Comparison of ENCODE assay signal across 16 cellular contexts in genomic region chr6:150732765-150733539, GRCh38.
DNase-seq lines count a peak whose midpoint lies in the region; ATAC-seq, FAIRE-seq and TF ChIP-seq lines count a peak whose summit lies in the region.
"Had no signal": no experiment of that assay in that cellular context is flagged by ENCODE, and none has a peak within 500 bp of the region (broad histone marks: within the 10 kb centered on the region; RNA-seq: fewer than 3 reads in every experiment).

No MANE protein-coding gene starts in this region.

- DNase-seq in GM12891 (ENCODE audit: insufficient read length, low spot score) (no peak), foreskin keratinocyte (no peak), ecto neural progenitor cell (ENCODE audit: low spot score) (no peak)
- DNase-seq: activated effector memory CD4-positive, alpha-beta T cell treated with anti-CD3 and anti-CD28 coated beads, Interleukin-2, amount 50 U/mL, for 16 hours; hypothalamus; NCI-H446 treated with DMSO at 0.1 percent for 48 hours had no signal

- no peaks in the 10 kb centered on the region for H3K9me3 Mint-ChIP-seq in activated T-helper 17 cell treated with anti-CD3 and anti-CD28 coated beads, Interleukin-2, amount 50 U/mL, for 72 hours
- H3K9me3 Mint-ChIP-seq: T-helper 1 cell treated with Interleukin-12 subunit alpha and Interleukin-12 subunit beta and Interleukin-4 antibody, amounts not matched to agents 30 μg/mL and 1 μg/mL, for 36 hours had no signal

- no peaks in the 10 kb centered on the region for H3K36me3 Mint-ChIP-seq in activated T-helper 17 cell treated with anti-CD3 and anti-CD28 coated beads, Interleukin-2, amount 50 U/mL, for 72 hours (ENCODE audit: low read depth)

- no peaks in the 10 kb centered on the region for H3K4me1 Mint-ChIP-seq in activated T-helper 17 cell treated with anti-CD3 and anti-CD28 coated beads, Interleukin-2, amount 50 U/mL, for 72 hours

- no peaks in the 10 kb centered on the region for H3K27me3 ChIP-seq in foreskin keratinocyte
- H3K27me3 ChIP-seq: neutrophil had no signal

- H3K4me1 ChIP-seq in foreskin keratinocyte = no peaks in the 10 kb centered on the region

- TF ChIP-seq POLR2A in GM12891 (IDR thresholded peaks at IDR 0.05; ENCODE audit: low read depth, low read length) = no peak

- H3K27me3 Mint-ChIP-seq in activated T-helper 17 cell treated with anti-CD3 and anti-CD28 coated beads, Interleukin-2, amount 50 U/mL, for 72 hours = no peaks in the 10 kb centered on the region

- H3K27ac Mint-ChIP-seq in activated T-helper 17 cell treated with anti-CD3 and anti-CD28 coated beads, Interleukin-2, amount 50 U/mL, for 72 hours = no peak overlapping the region
- H3K27ac Mint-ChIP-seq: T-helper 1 cell treated with Interleukin-12 subunit alpha and Interleukin-12 subunit beta and Interleukin-4 antibody, amounts not matched to agents 30 μg/mL and 1 μg/mL, for 36 hours had no signal

- H3K4me3 Mint-ChIP-seq in activated T-helper 17 cell treated with anti-CD3 and anti-CD28 coated beads, Interleukin-2, amount 50 U/mL, for 72 hours = no peak overlapping the region
- H3K4me3 Mint-ChIP-seq: T-helper 1 cell treated with Interleukin-12 subunit alpha and Interleukin-12 subunit beta and Interleukin-4 antibody, amounts not matched to agents 30 μg/mL and 1 μg/mL, for 36 hours had no signal

- TF ChIP-seq CTCF in foreskin keratinocyte (conservative IDR thresholded peaks at IDR 0.05) = no peak

- H3K27ac ChIP-seq in foreskin keratinocyte = no peak overlapping the region
- H3K27ac ChIP-seq: neutrophil had no signal

- ATAC-seq in GM19035 (IDR thresholded peaks at IDR 0.05; ENCODE audit: unreplicated experiment) (peak; percentile 78), HG02870 (IDR thresholded peaks at IDR 0.05; ENCODE audit: unreplicated experiment) (peak; percentile 63), GM19397 (IDR thresholded peaks at IDR 0.05; ENCODE audit: unreplicated experiment) (no peak), foreskin keratinocyte (no peak), HG03095 (IDR thresholded peaks at IDR 0.05; ENCODE audit: unreplicated experiment) (no peak)
- ATAC-seq in activated T-helper 17 cell treated with anti-CD3 and anti-CD28 coated beads, Interleukin-2, amount 50 U/mL, for 72 hours (replicated peaks) = peak; percentile 14
- ATAC-seq: activated CD4-positive, CD25-positive, alpha-beta regulatory T cell treated with anti-CD3 and anti-CD28 coated beads, Interleukin-2, amount 50 U/mL, for 24 hours; Right ventricle myocardium inferior had no signal

- FAIRE-seq in GM12891 (lab: Jason Lieb, UNC) = no peak
- FAIRE-seq: GM12892 had no signal

TF ChIP-seq in GM12891, 5 proteins besides CTCF, POLR2A, EP300 and RAD21:
- TF ChIP-seq TAF1 (IDR thresholded peaks at IDR 0.05; ENCODE audit: low read depth, low read length) = no peak
- TF ChIP-seq POU2F2 (IDR thresholded peaks at IDR 0.05; ENCODE audit: low read depth, low read length) = peak; percentile 85; the same call in 1 of the 2 replicates

Comparison
In these comparisons a context has a peak if more than half of its experiments do, and no peak if none do; other contexts are left out.
1. ATAC-seq: peak in GM19035 (single experiment), HG02870 (single experiment) and activated T-helper 17 cell treated with anti-CD3 and anti-CD28 coated beads, Interleukin-2, amount 50 U/mL, for 72 hours (single experiment); none in GM19397 (single experiment), foreskin keratinocyte (single experiment) and HG03095 (single experiment).